Comparison of ENCODE assay signal across 4 cellular contexts in the genomic region with DNA sequence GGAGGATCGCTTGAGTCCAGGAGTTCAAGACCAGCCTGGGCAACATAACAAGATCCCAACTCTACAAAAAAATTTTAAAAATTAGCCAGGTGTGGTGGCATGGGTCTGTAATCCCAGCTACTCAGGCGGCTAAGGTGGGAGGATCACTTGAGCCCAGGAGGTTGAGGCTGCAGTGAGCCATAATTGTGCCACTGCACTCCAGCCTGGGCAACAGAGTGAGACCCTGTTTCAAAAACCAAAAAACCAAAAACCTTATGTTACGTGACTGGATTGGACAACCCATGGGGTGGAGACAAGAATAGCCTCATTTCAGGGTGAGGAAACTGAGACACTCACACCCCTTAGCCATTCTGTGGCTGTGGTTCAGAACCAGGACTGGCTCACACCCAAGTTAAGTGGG. TPM values are rescaled to one million over a fixed set of nuclear protein-coding genes. Genes with fewer than 3 reads are reported as not detected.
"Had no signal": no experiment of that assay in that cellular context is flagged by ENCODE, and none has a peak within 500 bp of the region (broad histone marks: within the 10 kb centered on the region; RNA-seq: fewer than 3 reads in every experiment).

No MANE protein-coding gene starts in this region.

RNA-seq across cellular contexts. Expression of a gene that starts 50.4 kb away (rescaled TPM):
- total RNA-seq: M059J, Peyer's patch, RPMI7951, SJCRH30 had no signal
